ENCODE assay signal across 8 cellular contexts in the genomic region with DNA sequence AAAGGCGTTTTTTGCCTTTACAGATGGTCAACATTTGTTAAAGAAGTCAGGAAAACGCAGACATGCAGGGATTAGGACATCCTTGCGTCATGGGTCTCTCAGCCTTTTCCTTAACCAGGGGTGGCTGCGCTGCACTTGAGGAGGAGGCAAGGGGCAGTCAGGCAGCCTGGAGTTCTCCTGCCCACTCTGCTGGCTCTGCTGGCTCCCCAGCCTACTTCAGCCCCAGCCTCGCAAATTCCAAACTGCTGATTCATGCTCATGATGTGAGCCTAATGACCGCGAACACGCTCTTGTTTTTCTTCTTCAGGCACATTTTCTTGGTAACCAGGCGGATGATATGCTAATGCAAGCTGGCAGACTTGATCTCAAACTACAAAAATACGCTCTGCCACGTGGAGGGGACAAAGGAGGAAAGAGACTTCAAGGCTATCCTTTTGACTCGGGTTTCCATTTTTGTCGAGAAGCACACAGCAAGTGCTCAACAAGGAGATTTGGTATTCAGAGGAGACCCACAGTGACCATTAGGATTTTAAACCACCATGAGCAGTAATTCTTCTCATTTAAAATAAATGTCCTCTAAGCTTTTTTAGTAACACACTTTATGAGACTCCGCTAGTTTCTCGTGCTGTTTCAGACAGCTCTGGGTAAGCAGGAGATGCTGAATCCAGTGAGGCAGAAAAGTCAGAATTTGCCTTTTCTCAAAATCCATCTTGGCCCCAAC.
DNase-seq lines count a peak whose midpoint lies in the region; ATAC-seq lines count a peak whose summit lies in the region.

No MANE protein-coding gene starts in this region.

- H3K27me3 ChIP-seq in NT2/D1 (ENCODE audit: insufficient read depth, insufficient read length) = no peaks in the 10 kb centered on the region

- H3K9me3 ChIP-seq in NT2/D1 (ENCODE audit: insufficient read depth, low read length) = no peaks in the 10 kb centered on the region

- DNase-seq in NT2/D1 (ENCODE audit: low read depth, low spot score) (peak; percentile 71), cerebellar cortex (ENCODE audit: low spot score) (peak; percentile 91), iris pigment epithelial cell (ENCODE audit: low read depth) (peak; percentile 99), NCI-H2171 (lab: John Stamatoyannopoulos, UW) (no peak)
- DNase-seq in effector CD8-positive, alpha-beta T cell (lab: John Stamatoyannopoulos, UW) = no peak

- no peak overlapping the region for H3K9ac ChIP-seq in NT2/D1 (ENCODE audit: insufficient read length, low read depth)

- H3K4me1 ChIP-seq in NT2/D1 (ENCODE audit: insufficient read depth, insufficient read length) = no peaks in the 10 kb centered on the region

- H3K4me3 ChIP-seq in NT2/D1 (ENCODE audit: insufficient read length, low read depth) (no peak overlapping the region), skin epidermis (peak overlapping the region in 6 of 7 experiments; percentile 0 to 15 (median 7))

- peak; percentile 24 for ATAC-seq in GM19463 (IDR thresholded peaks at IDR 0.05; ENCODE audit: unreplicated experiment)
- no peak for ATAC-seq in HG03175 (IDR thresholded peaks at IDR 0.05; ENCODE audit: unreplicated experiment)

- H3K36me3 ChIP-seq in NT2/D1 (ENCODE audit: insufficient read depth, insufficient read length, low read length) = no peaks in the 10 kb centered on the region

- peak overlapping the region; percentile 1 to 92 (median 71) for H3K27ac ChIP-seq in skin epidermis

Comparison
In these comparisons a context has a peak if more than half of its experiments do, and no peak if none do; other contexts are left out.
1. DNase-seq: peak in NT2/D1 (single experiment), cerebellar cortex (single experiment) and iris pigment epithelial cell (single experiment); none in NCI-H2171 (single experiment) and effector CD8-positive, alpha-beta T cell (single experiment).